Comparison of ENCODE assay signal across 2 cellular contexts in genomic region chr4:144049495-144050437, GRCh38.
TF ChIP-seq lines count a peak whose summit lies in the region.

No MANE protein-coding gene starts in this region.

TF ChIP-seq in IMR-90, 13 proteins besides CTCF, POLR2A, EP300 and RAD21:
- TF ChIP-seq MAFK (IDR thresholded peaks at IDR 0.05; ENCODE audit: low read depth, low read length), result peak; percentile 88

TF ChIP-seq in K562, 482 proteins besides CTCF, POLR2A, EP300 and RAD21:
- TF ChIP-seq C11orf30 (IDR thresholded peaks at IDR 0.05; ENCODE audit: low read depth) (peak; percentile 89), MAFF (IDR thresholded peaks at IDR 0.05; ENCODE audit: low read length) (peak; percentile 87), ZNF316 (IDR thresholded peaks at IDR 0.05) (peak; percentile 98), E2F6 (IDR thresholded peaks at IDR 0.05; ENCODE audit: borderline replicate concordance in 1 of 2, extremely low read depth in 1 of 2, insufficient read depth in 1 of 2, insufficient read length in 1 of 2, low read depth in 1 of 2, low read length in 1 of 2, poor library complexity in 1 of 2, severe bottlenecking in 1 of 2) (peak in 1 of 2 experiments; percentile 21), MAFG (tag; conservative IDR thresholded peaks at IDR 0.05) (peak; percentile 87), SPI1 (IDR thresholded peaks at IDR 0.05; ENCODE audit: borderline replicate concordance, low read depth, low read length) (peak; percentile 84), MAFK (IDR thresholded peaks at IDR 0.05; ENCODE audit: low read length) (peak; percentile 89), CHAMP1 (IDR thresholded peaks at IDR 0.05) (0 out of 2 replicates have a peak, but pooled peaks have one; percentile 32), NFE2 (IDR thresholded peaks at IDR 0.05; ENCODE audit: low read depth) (peak; percentile 71)
TF ChIP-seq in K562: peak in this region for 9; not testable (repeated sequence) for 473.
